Comparison of ENCODE assay signal across 7 cellular contexts in the genomic region with DNA sequence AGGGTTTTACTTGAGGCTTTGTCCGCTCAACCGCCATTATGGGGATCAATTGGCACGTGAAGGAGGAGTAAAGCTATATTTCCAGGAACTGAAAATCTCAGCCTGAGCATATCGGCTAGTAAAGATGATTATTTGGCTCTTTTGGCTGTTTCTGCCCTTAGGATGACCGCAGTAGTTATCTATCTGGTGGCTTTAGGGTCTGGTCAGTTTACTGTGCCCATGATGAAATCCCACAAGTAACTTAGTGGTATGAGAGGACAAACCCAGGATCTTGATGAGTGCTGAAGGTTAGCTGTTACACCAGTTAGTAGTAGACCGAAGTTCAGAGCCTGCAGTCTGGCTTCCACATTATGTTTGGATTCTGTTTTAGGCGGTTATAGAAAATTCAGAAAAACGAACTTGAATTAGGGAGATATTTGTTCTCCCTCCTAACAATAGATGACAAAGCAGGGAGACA. TPM values are rescaled to one million over a fixed set of nuclear protein-coding genes. Genes with fewer than 3 reads are reported as not detected.
DNase-seq lines count a peak whose midpoint lies in the region; ATAC-seq and TF ChIP-seq lines count a peak whose summit lies in the region.

No MANE protein-coding gene starts in this region.

- ATAC-seq in GM21515 (IDR thresholded peaks at IDR 0.05; ENCODE audit: unreplicated experiment) = no peak

- H3K4me1 Mint-ChIP-seq in HFFc6 (ENCODE audit: low read depth) = peaks cover 70% of the 10 kb centered on the region

- H3K27me3 Mint-ChIP-seq in HFFc6 (ENCODE audit: insufficient read depth) = peaks cover 22% of the 10 kb centered on the region

- H3K4me3 ChIP-seq in fibroblast of the aortic adventitia (ENCODE audit: low read depth, low read length) = peak overlapping the region; percentile 97
- peak overlapping the region; percentile 83 for H3K4me3 ChIP-seq in skeletal muscle cell (ENCODE audit: low read depth, low read length)

- no peaks in the 10 kb centered on the region for H3K9me3 Mint-ChIP-seq in HFFc6

- TF ChIP-seq CTCF in HFFc6 (IDR thresholded peaks at IDR 0.05) = no peak
- TF ChIP-seq CTCF in fibroblast of the aortic adventitia (IDR thresholded peaks at IDR 0.05; ENCODE audit: insufficient read depth, low read length) = no peak

- H3K4me3 Mint-ChIP-seq in HFFc6 = peak overlapping the region; percentile 93

- DNase-seq in HFFc6 = no peak
- peak; percentile 41 for DNase-seq in SW480 (ENCODE audit: low spot score)
- peak; percentile 50 for DNase-seq in fibroblast of the aortic adventitia (ENCODE audit: low read depth)
- no peak for DNase-seq in skeletal muscle cell (ENCODE audit: low read depth)
- DNase-seq in NCI-H1048 (lab: John Stamatoyannopoulos, UW) = no peak
- DNase-seq in GF-D8 (lab: John Stamatoyannopoulos, UW) = no peak

- peak overlapping the region; percentile 99 for H3K27ac Mint-ChIP-seq in HFFc6

- H3K36me3 Mint-ChIP-seq in HFFc6 (ENCODE audit: low read depth) = peaks cover 55% of the 10 kb centered on the region

RNA-seq across cellular contexts. Expression of a gene that starts 1.2 kb away (rescaled TPM):
- 100 to 1,000 TPM; 138 to 171 (median 158) TPM for total RNA-seq in HFFc6 (2021; fragmentation: NEBNext Ultra II Directional; extraction: Animal tissue kit (Norgen Biotek cat#: 25700))
- total RNA-seq in fibroblast of the aortic adventitia (ENCODE audit: low replicate concordance) = 161 and 179 TPM in 2 replicates

RNA-seq across cellular contexts. Expression of a gene that starts 21.1 kb away (rescaled TPM):
- 10 to 100 TPM; 55.9 to 68.9 (median 62.4) TPM for total RNA-seq in HFFc6 (2021; fragmentation: NEBNext Ultra II Directional; extraction: Animal tissue kit (Norgen Biotek cat#: 25700))
- 26.7 and 43.3 TPM in 2 replicates for total RNA-seq in fibroblast of the aortic adventitia (ENCODE audit: low replicate concordance)

RNA-seq across cellular contexts. Expression of a gene that starts 37.2 kb away (rescaled TPM):
- under 1 TPM in 4 of 6 experiments, not detected in 2; 0.31 to 0.46 (median 0.35) TPM for total RNA-seq in HFFc6 (2021; fragmentation: NEBNext Ultra II Directional; extraction: Animal tissue kit (Norgen Biotek cat#: 25700))
- 0.54 and 1.7 TPM in 2 replicates for total RNA-seq in fibroblast of the aortic adventitia (ENCODE audit: low replicate concordance)

RNA-seq across cellular contexts. Expression of a gene that starts 44.1 kb away (rescaled TPM):
- 10 to 100 TPM; 51.2 to 84.2 (median 71.4) TPM for total RNA-seq in HFFc6 (2021; fragmentation: NEBNext Ultra II Directional; extraction: Animal tissue kit (Norgen Biotek cat#: 25700))
- total RNA-seq in fibroblast of the aortic adventitia (ENCODE audit: low replicate concordance) = 33.8 and 56.2 TPM in 2 replicates

RNA-seq across cellular contexts. Expression of a gene that starts 55.4 kb away (rescaled TPM):
- 100 to 1,000 TPM; 121 to 160 (median 146) TPM for total RNA-seq in HFFc6 (2021; fragmentation: NEBNext Ultra II Directional; extraction: Animal tissue kit (Norgen Biotek cat#: 25700))
- total RNA-seq in fibroblast of the aortic adventitia (ENCODE audit: low replicate concordance) = 86.7 and 213 TPM in 2 replicates

Comparison
In these comparisons a context has a peak if more than half of its experiments do, and no peak if none do; other contexts are left out.
1. DNase-seq: peak in SW480 (single experiment) and fibroblast of the aortic adventitia (single experiment); none in HFFc6 (single experiment), skeletal muscle cell (single experiment), NCI-H1048 (single experiment) and GF-D8 (single experiment).